Comparison of ENCODE assay signal across 23 cellular contexts in genomic region chr2:126990605-126991532, GRCh38.
"Had no signal": no experiment of that assay in that cellular context is flagged by ENCODE, and none has a peak within 500 bp of the region (broad histone marks: within the 10 kb centered on the region; RNA-seq: fewer than 3 reads in every experiment).

No MANE protein-coding gene starts in this region.

- H3K4me2 ChIP-seq: neural progenitor cell had no signal

- H3K4me3 ChIP-seq: breast epithelium, gastrocnemius medialis, neural progenitor cell, spleen, suprapubic skin, tibial nerve had no signal

- H3K9me3 ChIP-seq: breast epithelium, gastrocnemius medialis, suprapubic skin had no signal

- FAIRE-seq: islet of Langerhans had no signal

- H3K36me3 ChIP-seq: breast epithelium, gastrocnemius medialis, neural progenitor cell, spleen, suprapubic skin, tibial nerve had no signal

- H3K27ac ChIP-seq: breast epithelium, gastrocnemius medialis, neural progenitor cell, spleen, suprapubic skin, tibial nerve had no signal

- DNase-seq: activated B cell treated with CpG ODN at 0.5 μM for 24 hours; activated CD4-positive, alpha-beta T cell treated with anti-CD3 and anti-CD28 coated beads, Interleukin-2, amount 50 U/mL, for 1 hour; activated CD8-positive, alpha-beta memory T cell treated with anti-CD3 and anti-CD28 coated beads, Interleukin-2, amount 10 ng/mL, durations not matched to agents 7 days and 5 days; activated CD8-positive, alpha-beta T cell treated with anti-CD3 and anti-CD28 coated beads, Interleukin-2, amount 10 ng/mL, durations not matched to agents 7 days and 5 days; activated naive CD8-positive, alpha-beta T cell treated with anti-CD3 and anti-CD28 coated beads, Interleukin-2, amount 50 U/mL, for 24 hours; activated T-cell treated with anti-CD3 and anti-CD28 coated beads, Interleukin-2, amount 50 U/mL, for 48 hours; central memory CD4-positive, alpha-beta T cell; endodermal cell; gastrocnemius medialis; glutamatergic neuron; left ventricle myocardium superior; mammary epithelial cell; naive thymus-derived CD8-positive, alpha-beta T cell; occipital lobe; right cardiac atrium; spleen; stimulated activated naive CD4-positive, alpha-beta T cell; T-helper 2 cell had no signal

- H3K27me3 ChIP-seq: breast epithelium, gastrocnemius medialis, neural progenitor cell, tibial nerve had no signal

- ATAC-seq: activated CD8-positive, alpha-beta memory T cell treated with anti-CD3 and anti-CD28 coated beads, Interleukin-2, amount 10 ng/mL, durations not matched to agents 7 days and 5 days; activated CD8-positive, alpha-beta T cell treated with anti-CD3 and anti-CD28 coated beads, Interleukin-2, amount 10 ng/mL, durations not matched to agents 7 days and 5 days; activated naive CD8-positive, alpha-beta T cell treated with anti-CD3 and anti-CD28 coated beads, Interleukin-2, amount 50 U/mL, for 24 hours; gastrocnemius medialis; left ventricle myocardium superior; naive thymus-derived CD8-positive, alpha-beta T cell; right cardiac atrium had no signal

- H3K9ac ChIP-seq: neural progenitor cell had no signal

- H3K4me1 ChIP-seq: breast epithelium, gastrocnemius medialis, neural progenitor cell, suprapubic skin had no signal

- H2AFZ ChIP-seq: neural progenitor cell had no signal
